In the genomic region with DNA sequence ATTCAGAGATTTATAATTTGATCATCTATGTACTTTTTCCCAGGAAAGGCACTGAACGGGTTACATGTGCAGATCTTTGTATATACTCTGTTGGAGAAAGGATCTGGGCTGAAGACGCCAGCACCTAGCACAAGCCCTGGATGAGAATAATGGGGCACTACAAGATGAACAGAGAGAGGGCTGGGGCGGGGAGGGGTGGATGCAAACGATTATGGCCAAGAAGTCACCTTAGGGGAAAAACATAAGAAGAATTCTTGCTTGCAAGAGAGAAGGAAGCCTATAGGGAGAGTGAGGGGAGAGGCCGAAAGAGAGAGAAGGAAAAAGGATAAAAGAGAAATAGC, we compare ENCODE assay signal across 9 cellular contexts. TPM values are rescaled to one million over a fixed set of nuclear protein-coding genes. Genes with fewer than 3 reads are reported as not detected.
DNase-seq lines count a peak whose midpoint lies in the region; ATAC-seq and TF ChIP-seq lines count a peak whose summit lies in the region.
"Had no signal": no experiment of that assay in that cellular context is flagged by ENCODE, and none has a peak within 500 bp of the region (broad histone marks: within the 10 kb centered on the region; RNA-seq: fewer than 3 reads in every experiment).

No MANE protein-coding gene starts in this region.

- no peak for TF ChIP-seq CTCF in MCF 10A (IDR thresholded peaks at IDR 0.05; ENCODE audit: unreplicated experiment)

- ATAC-seq in stimulated activated naive CD8-positive, alpha-beta T cell treated with anti-CD3 and anti-CD28 coated beads, Interleukin-15, Interleukin-2, amounts not matched to agents 100 U/mL and 50 U/mL, for 24 hours = no peak
- ATAC-seq in naive thymus-derived CD4-positive, alpha-beta T cell = no peak
- ATAC-seq in GM21576 (IDR thresholded peaks at IDR 0.05; ENCODE audit: unreplicated experiment) = no peak

- intact Hi-C loops in MCF 10A (cut with micrococcal nuclease) = no loop called here
- intact Hi-C loops in naive thymus-derived CD4-positive, alpha-beta T cell (cut with micrococcal nuclease) = loop anchor here (1.0 to 2.0 kb wide), 2 partner anchors 15 to 253 kb away; a partner anchor contains a TSS

- no peaks in the 10 kb centered on the region for H3K9me3 Mint-ChIP-seq in stimulated activated naive CD8-positive, alpha-beta T cell treated with anti-CD3 and anti-CD28 coated beads, Interleukin-15, Interleukin-2, amounts not matched to agents 100 ng/mL and 50 ng/mL, for 24 hours
- H3K9me3 Mint-ChIP-seq in MCF 10A (ENCODE audit: unreplicated experiment) = no peaks in the 10 kb centered on the region
- no peaks in the 10 kb centered on the region for H3K9me3 Mint-ChIP-seq in naive thymus-derived CD4-positive, alpha-beta T cell

- POLR2A ChIA-PET in MCF 10A (lab: Yijun Ruan, JAX) = no interaction called here
- POLR2A ChIA-PET in naive thymus-derived CD4-positive, alpha-beta T cell (lab: Charles Lee) = interaction anchor here (0.5 to 3.8 kb wide), 4 partner anchors 14 to 200 kb away, joined by 3 to 33 read pairs (median 5); no protein-coding TSS in a partner anchor

- no peak overlapping the region for H3K27ac ChIP-seq in naive thymus-derived CD4-positive, alpha-beta T cell (ENCODE audit: low read depth, low read length)

- H3K27ac Mint-ChIP-seq in stimulated activated naive CD8-positive, alpha-beta T cell treated with anti-CD3 and anti-CD28 coated beads, Interleukin-15, Interleukin-2, amounts not matched to agents 100 ng/mL and 50 ng/mL, for 24 hours = no peak overlapping the region
- no peak overlapping the region for H3K27ac Mint-ChIP-seq in MCF 10A (ENCODE audit: low read depth, unreplicated experiment)
- peak overlapping the region in 8 of 9 donors; percentile 56 to 92 (median 85) for H3K27ac Mint-ChIP-seq in naive thymus-derived CD4-positive, alpha-beta T cell

- H3K4me1 Mint-ChIP-seq in stimulated activated naive CD8-positive, alpha-beta T cell treated with anti-CD3 and anti-CD28 coated beads, Interleukin-15, Interleukin-2, amounts not matched to agents 100 ng/mL and 50 ng/mL, for 24 hours (ENCODE audit: low read depth) = peaks cover 20% of the 10 kb centered on the region
- H3K4me1 Mint-ChIP-seq in MCF 10A (ENCODE audit: insufficient read depth, unreplicated experiment) = peaks cover 6% of the 10 kb centered on the region
- peaks cover 14 to 35% (median 19%) of the 10 kb centered on the region in 7 donors for H3K4me1 Mint-ChIP-seq in naive thymus-derived CD4-positive, alpha-beta T cell

- no TSS peak for BruUV-seq in MCF 10A (replicated peaks; lab: Mats Ljungman, UMichigan)

- H3K27me3 Mint-ChIP-seq in stimulated activated naive CD8-positive, alpha-beta T cell treated with anti-CD3 and anti-CD28 coated beads, Interleukin-15, Interleukin-2, amounts not matched to agents 100 ng/mL and 50 ng/mL, for 24 hours = peaks cover 21% of the 10 kb centered on the region
- H3K27me3 Mint-ChIP-seq in MCF 10A (ENCODE audit: insufficient read depth, unreplicated experiment) = no peaks in the 10 kb centered on the region
- peaks cover 0 to 31% (median 0%) of the 10 kb centered on the region in 5 donors for H3K27me3 Mint-ChIP-seq in naive thymus-derived CD4-positive, alpha-beta T cell

- peaks cover 0 to 4% of the 10 kb centered on the region in 2 donors for H3K4me1 ChIP-seq in naive thymus-derived CD4-positive, alpha-beta T cell (ENCODE audit: control insufficient read depth in 2 of 2, insufficient read depth in 2 of 2, low read length in 2 of 2)

- no peaks in the 10 kb centered on the region for H3K27me3 ChIP-seq in naive thymus-derived CD4-positive, alpha-beta T cell (ENCODE audit: control insufficient read depth in 2 of 2, insufficient read depth in 2 of 2, low read length in 2 of 2)

- no peak for DNase-seq in stimulated activated naive CD8-positive, alpha-beta T cell treated with anti-CD3 and anti-CD28 coated beads, Interleukin-15, Interleukin-2, amounts not matched to agents 100 U/mL and 50 U/mL, for 24 hours
- DNase-seq in MCF 10A (ENCODE audit: unreplicated experiment) (no peak), SKM-1 (lab: John Stamatoyannopoulos, UW; ENCODE audit: unreplicated experiment) (no peak), MV-4-11 (lab: John Stamatoyannopoulos, UW) (no peak), SIG-M5 treated with dmso at 0.1 percent for 504 hours (lab: John Stamatoyannopoulos, UW; ENCODE audit: unreplicated experiment) (no peak)
- DNase-seq in naive thymus-derived CD4-positive, alpha-beta T cell = no peak

- CTCF ChIA-PET in MCF 10A (lab: Yijun Ruan, JAX) = no interaction called here
- CTCF ChIA-PET in naive thymus-derived CD4-positive, alpha-beta T cell (lab: Charles Lee) = no interaction called here

- no peaks in the 10 kb centered on the region for H3K9me3 ChIP-seq in naive thymus-derived CD4-positive, alpha-beta T cell (ENCODE audit: control insufficient read depth in 2 of 3, low read length in 3 of 3)

- H3K4me3 ChIP-seq in naive thymus-derived CD4-positive, alpha-beta T cell (ENCODE audit: low read length) = peak overlapping the region; percentile 58

- H3K4me3 Mint-ChIP-seq in stimulated activated naive CD8-positive, alpha-beta T cell treated with anti-CD3 and anti-CD28 coated beads, Interleukin-15, Interleukin-2, amounts not matched to agents 100 ng/mL and 50 ng/mL, for 24 hours = peak overlapping the region; percentile 81
- peak overlapping the region; percentile 69 for H3K4me3 Mint-ChIP-seq in MCF 10A (ENCODE audit: unreplicated experiment)
- H3K4me3 Mint-ChIP-seq in naive thymus-derived CD4-positive, alpha-beta T cell = peak overlapping the region; percentile 85 to 99 (median 93)

- no peaks in the 10 kb centered on the region for H3K36me3 Mint-ChIP-seq in stimulated activated naive CD8-positive, alpha-beta T cell treated with anti-CD3 and anti-CD28 coated beads, Interleukin-15, Interleukin-2, amounts not matched to agents 100 ng/mL and 50 ng/mL, for 24 hours (ENCODE audit: low read depth)
- no peaks in the 10 kb centered on the region for H3K36me3 Mint-ChIP-seq in MCF 10A (ENCODE audit: insufficient read depth, unreplicated experiment)
- H3K36me3 Mint-ChIP-seq in naive thymus-derived CD4-positive, alpha-beta T cell = no peaks in the 10 kb centered on the region

- no peaks in the 10 kb centered on the region for H3K36me3 ChIP-seq in naive thymus-derived CD4-positive, alpha-beta T cell (ENCODE audit: control insufficient read depth in 2 of 3, insufficient read depth in 3 of 3, low read length in 3 of 3)

RNA-seq across cellular contexts. Expression of a gene that starts 2.9 kb away (rescaled TPM):
- not detected in 2 replicates for total RNA-seq in MCF 10A (2022)
- total RNA-seq in naive thymus-derived CD4-positive, alpha-beta T cell = under 1 TPM in 1 of 5 experiments, not detected in 4; 0.97 TPM
- polyA plus RNA-seq in naive thymus-derived CD4-positive, alpha-beta T cell = not detected
- total RNA-seq: Daoy had no signal

Comparison
In these comparisons a context has a peak if more than half of its experiments do, and no peak if none do; other contexts are left out.
1. H3K27ac Mint-ChIP-seq: peak in naive thymus-derived CD4-positive, alpha-beta T cell (8 of 9); none in stimulated activated naive CD8-positive, alpha-beta T cell treated with anti-CD3 and anti-CD28 coated beads, Interleukin-15, Interleukin-2, amounts not matched to agents 100 ng/mL and 50 ng/mL, for 24 hours (single experiment) and MCF 10A (single experiment).
2. Peak in every context shown above with its lines, with median percentiles within 50 percentile points of each other: H3K4me3 Mint-ChIP-seq.